16 cellular contexts compared by ENCODE assay signal in genomic region chr11:16899708-16900107, GRCh38.
DNase-seq lines count a peak whose midpoint lies in the region; ATAC-seq and TF ChIP-seq lines count a peak whose summit lies in the region.
"Had no signal": no experiment of that assay in that cellular context is flagged by ENCODE, and none has a peak within 500 bp of the region (broad histone marks: within the 10 kb centered on the region; RNA-seq: fewer than 3 reads in every experiment).

No MANE protein-coding gene starts in this region.

- H3K4me2 ChIP-seq in neural cell (ENCODE audit: low read length), result no peak overlapping the region

- no peak overlapping the region for H2AFZ ChIP-seq in neural cell (ENCODE audit: low read depth, low read length)

- peaks cover 20% of the 10 kb centered on the region for H3K79me2 ChIP-seq in neural cell (replicated peaks; ENCODE audit: insufficient read depth, low read length)

- H3K27ac ChIP-seq in Peyer's patch (peak overlapping the region in 2 of 4 donors; percentile 69 to 71), duodenal mucosa (ENCODE audit: low read depth, low read length) (peak overlapping the region; percentile 34), neural cell (ENCODE audit: low read length) (peak overlapping the region; percentile 32)
- no peak overlapping the region for H3K27ac ChIP-seq in effector memory CD4-positive, alpha-beta T cell (ENCODE audit: insufficient read depth, low read length, poor library complexity, severe bottlenecking)
- H3K27ac ChIP-seq: RWPE1, SJCRH30 had no signal

- H3F3A ChIP-seq in neural cell (ENCODE audit: insufficient read depth, low read length, poor library complexity, severe bottlenecking), result peaks cover 23% of the 10 kb centered on the region

- no peak overlapping the region for H3K9ac ChIP-seq in duodenal mucosa (ENCODE audit: low read depth in 1 of 2, low read length in 2 of 2)
- no peak overlapping the region for H3K9ac ChIP-seq in neural cell (ENCODE audit: low read length)

- H3K36me3 ChIP-seq in Peyer's patch, result no peaks in the 10 kb centered on the region
- no peaks in the 10 kb centered on the region for H3K36me3 ChIP-seq in duodenal mucosa (ENCODE audit: control insufficient read depth in 1 of 2, insufficient read depth in 2 of 2, low read length in 2 of 2)
- H3K36me3 ChIP-seq in neural cell (ENCODE audit: insufficient read depth, low read length), result no peaks in the 10 kb centered on the region
- no peaks in the 10 kb centered on the region for H3K36me3 ChIP-seq in effector memory CD4-positive, alpha-beta T cell (ENCODE audit: control insufficient read depth, insufficient read depth, low read length)
- H3K36me3 ChIP-seq: HAP-1, SJCRH30 had no signal

- no peak for TF ChIP-seq RAD21 in neural cell (conservative IDR thresholded peaks at IDR 0.05)

- no peak for TF ChIP-seq POLR2A in Peyer's patch (IDR thresholded peaks at IDR 0.05)

- H3K4me1 ChIP-seq in Peyer's patch, result peaks cover 0 to 61% (median 13%) of the 10 kb centered on the region in 4 donors
- H3K4me1 ChIP-seq in duodenal mucosa (ENCODE audit: control insufficient read depth in 1 of 2, insufficient read depth in 2 of 2, low read length in 2 of 2), result peaks cover 53 to 69% of the 10 kb centered on the region in 2 donors
- H3K4me1 ChIP-seq in effector memory CD4-positive, alpha-beta T cell (ENCODE audit: control insufficient read depth, insufficient read depth, low read length, poor library complexity, severe bottlenecking), result no peaks in the 10 kb centered on the region
- H3K4me1 ChIP-seq: SJCRH30 had no signal

- TF ChIP-seq CTCF in Peyer's patch (IDR thresholded peaks at IDR 0.05) (no peak), neural cell (IDR thresholded peaks at IDR 0.05; ENCODE audit: poor library complexity, severe bottlenecking) (no peak)

- H4K20me1 ChIP-seq in neural cell (ENCODE audit: insufficient read depth), result no peaks in the 10 kb centered on the region

- no peaks in the 10 kb centered on the region for H3K9me2 ChIP-seq in neural cell (ENCODE audit: insufficient read depth, low read length)

- DNase-seq in Peyer's patch (peak in 2 of 3 donors; percentile 61 to 62), MV-4-11 (lab: John Stamatoyannopoulos, UW) (no peak)
- no peak for DNase-seq in effector memory CD4-positive, alpha-beta T cell
- DNase-seq: CD4-positive, alpha-beta T cell; NCI-H1417; NCI-H187 treated with DMSO at 0.1 percent for 48 hours; NCI-H2171 treated with DMSO at 0.1 percent for 48 hours; NCI-H446 treated with DMSO at 0.1 percent for 48 hours; NCI-H774; SJCRH30 had no signal

- ATAC-seq in HG03354 (IDR thresholded peaks at IDR 0.05; ENCODE audit: poor library complexity, severe bottlenecking, unreplicated experiment), result no peak
- ATAC-seq in GM18861 (IDR thresholded peaks at IDR 0.05; ENCODE audit: unreplicated experiment), result no peak

- no peaks in the 10 kb centered on the region for H3K9me3 ChIP-seq in Peyer's patch
- H3K9me3 ChIP-seq in duodenal mucosa (ENCODE audit: control insufficient read depth in 1 of 2, low read length in 2 of 2), result no peaks in the 10 kb centered on the region
- H3K9me3 ChIP-seq in neural cell (ENCODE audit: low read length), result no peaks in the 10 kb centered on the region
- H3K9me3 ChIP-seq in effector memory CD4-positive, alpha-beta T cell (ENCODE audit: control insufficient read depth, low read length), result no peaks in the 10 kb centered on the region
- H3K9me3 ChIP-seq: HAP-1 had no signal

- H3K27me3 ChIP-seq in Peyer's patch, result no peaks in the 10 kb centered on the region
- no peaks in the 10 kb centered on the region for H3K27me3 ChIP-seq in duodenal mucosa (ENCODE audit: control insufficient read depth in 1 of 2, insufficient read depth in 2 of 2, low read length in 2 of 2)
- H3K27me3 ChIP-seq in neural cell (ENCODE audit: insufficient read depth, low read depth, low read length), result no peaks in the 10 kb centered on the region
- no peaks in the 10 kb centered on the region for H3K27me3 ChIP-seq in effector memory CD4-positive, alpha-beta T cell (replicated peaks; ENCODE audit: control insufficient read depth, insufficient read depth, low read length, poor library complexity, severe bottlenecking)

- no peak for TF ChIP-seq EP300 in neural cell (conservative IDR thresholded peaks at IDR 0.05; ENCODE audit: poor library complexity, severe bottlenecking)

- H3K4me3 ChIP-seq in Peyer's patch (no peak overlapping the region), duodenal mucosa (ENCODE audit: low read depth in 1 of 2, low read length in 2 of 2) (no peak overlapping the region), neural cell (ENCODE audit: low read length) (no peak overlapping the region)
- no peak overlapping the region for H3K4me3 ChIP-seq in effector memory CD4-positive, alpha-beta T cell (ENCODE audit: insufficient read depth, low read depth, low read length, poor library complexity, severe bottlenecking)
- H3K4me3 ChIP-seq: HAP-1, SJCRH30 had no signal

TF ChIP-seq in neural cell, 6 proteins besides CTCF, POLR2A, EP300 and RAD21:
- TF ChIP-seq POLR2AphosphoS5 (IDR thresholded peaks at IDR 0.05) (no peak), TAF1 (IDR thresholded peaks at IDR 0.05; ENCODE audit: low read depth) (no peak), SMC3 (conservative IDR thresholded peaks at IDR 0.05; ENCODE audit: poor library complexity) (no peak), EZH2 (IDR thresholded peaks at IDR 0.05; ENCODE audit: borderline replicate concordance, insufficient read depth, low read length, poor library complexity, severe bottlenecking) (no peak), REST (IDR thresholded peaks at IDR 0.05; ENCODE audit: borderline replicate concordance) (no peak), MXI1 (conservative IDR thresholded peaks at IDR 0.05; ENCODE audit: poor library complexity, severe bottlenecking) (no peak)

Comparison
In these comparisons a context has a peak if more than half of its experiments do, and no peak if none do; other contexts are left out.
1. DNase-seq: peak in Peyer's patch (2 of 3); none in effector memory CD4-positive, alpha-beta T cell (0 of 3) and MV-4-11 (single experiment).